Comparison of ENCODE assay signal across 11 cellular contexts in the genomic region with DNA sequence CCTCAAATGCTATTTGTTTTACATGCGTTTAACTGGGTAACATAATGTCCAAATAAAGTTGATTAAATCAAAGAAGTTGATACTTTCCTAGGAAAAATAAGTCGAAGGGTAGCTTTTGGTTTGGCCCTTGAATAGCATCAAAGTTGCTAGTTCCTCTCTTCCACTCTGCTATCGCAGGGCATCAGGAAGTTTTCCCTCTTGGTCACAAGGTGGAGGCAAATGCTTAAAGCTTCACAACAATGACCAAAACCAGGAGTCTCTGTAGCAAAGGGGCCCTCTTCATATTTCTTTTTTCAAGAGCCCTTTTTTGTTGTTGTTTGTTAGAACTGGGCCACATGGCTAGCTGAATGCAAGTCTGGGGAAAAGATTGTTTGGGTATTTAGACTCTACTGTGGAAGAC.
DNase-seq lines count a peak whose midpoint lies in the region.
"Had no signal": no experiment of that assay in that cellular context is flagged by ENCODE, and none has a peak within 500 bp of the region (broad histone marks: within the 10 kb centered on the region; RNA-seq: fewer than 3 reads in every experiment).

No MANE protein-coding gene starts in this region.

- no peak overlapping the region for H2AFZ ChIP-seq in mesenchymal stem cell (ENCODE audit: low read depth, low read length)

- H3K4me3 ChIP-seq in HUES64 (ENCODE audit: low read length) (no peak overlapping the region), mesenchymal stem cell (ENCODE audit: insufficient read depth in 1 of 2, low read depth in 1 of 2, low read length in 2 of 2) (no peak overlapping the region), SJCRH30 (no peak overlapping the region)

- no peaks in the 10 kb centered on the region for H3K79me1 ChIP-seq in mesenchymal stem cell (replicated peaks; ENCODE audit: low read length, poor library complexity, severe bottlenecking)

- WGBS in HUES64: 49% methylated on average over 2 of the region's 3 CpGs
- 80% methylated on average over 2 of the region's 3 CpGs for WGBS in mesenchymal stem cell

- no peak overlapping the region for H3K4me2 ChIP-seq in mesenchymal stem cell (ENCODE audit: low read length, poor library complexity, severe bottlenecking)

- no peak overlapping the region for H3K23ac ChIP-seq in mesenchymal stem cell (ENCODE audit: low read length in 2 of 2)

- H3K27ac ChIP-seq in HUES64 (ENCODE audit: low read depth, low read length): peak overlapping the region; percentile 52
- no peak overlapping the region for H3K27ac ChIP-seq in mesenchymal stem cell (ENCODE audit: low read length, poor library complexity, severe bottlenecking)
- no peak overlapping the region for H3K27ac ChIP-seq in SJCRH30

- H3K4ac ChIP-seq in mesenchymal stem cell (ENCODE audit: low read depth in 1 of 2, low read length in 2 of 2): no peak overlapping the region

- H3K27me3 ChIP-seq in HUES64 (ENCODE audit: insufficient read depth, low read length): no peaks in the 10 kb centered on the region
- no peaks in the 10 kb centered on the region for H3K27me3 ChIP-seq in mesenchymal stem cell (ENCODE audit: control insufficient read depth in 1 of 2, insufficient read depth in 1 of 2, low read length in 2 of 2)
- H3K27me3 ChIP-seq in SJCRH30: no peaks in the 10 kb centered on the region

- H4K91ac ChIP-seq in mesenchymal stem cell (ENCODE audit: low read length): no peak overlapping the region

- no peak overlapping the region for H2AK5ac ChIP-seq in mesenchymal stem cell (ENCODE audit: low read length, severe bottlenecking)

- no peak overlapping the region for H3K18ac ChIP-seq in mesenchymal stem cell (ENCODE audit: low read depth in 1 of 2, low read length in 2 of 2)

- H3K9me3 ChIP-seq in HUES64 (ENCODE audit: insufficient read depth, low read depth, low read length) (no peaks in the 10 kb centered on the region), mesenchymal stem cell (ENCODE audit: control insufficient read depth, low read length) (no peaks in the 10 kb centered on the region), SJCRH30 (replicated peaks) (no peaks in the 10 kb centered on the region)

- H3K9ac ChIP-seq in HUES64 (ENCODE audit: low read depth, low read length) (no peak overlapping the region), mesenchymal stem cell (ENCODE audit: low read length) (no peak overlapping the region)

- no peak overlapping the region for H2BK12ac ChIP-seq in mesenchymal stem cell (ENCODE audit: low read length in 2 of 2)

- peak in 2 of 3 experiments; percentile 15 to 65 for DNase-seq in NCI-H1417 (lab: John Stamatoyannopoulos, UW)
- no peak for DNase-seq in NCI-H1417 treated with DMSO at 0.1 percent for 48 hours (lab: John Stamatoyannopoulos, UW)
- peak; percentile 0 for DNase-seq in amniotic epithelial cell (ENCODE audit: low read depth)
- peak; percentile 9 for DNase-seq in mesenchymal stem cell
- DNase-seq in activated CD8-positive, alpha-beta memory T cell treated with anti-CD3 and anti-CD28 coated beads, Interleukin-2, amount 50 U/mL, for 48 hours: no peak
- DNase-seq in SJCRH30: no peak
- DNase-seq in T1000 (lab: John Stamatoyannopoulos, UW): no peak
- DNase-seq: HCEC 1CT, NCI-H1694 treated with DMSO at 0.1 percent for 48 hours, T-helper 17 cell had no signal

- H3K14ac ChIP-seq in mesenchymal stem cell (ENCODE audit: low read length in 2 of 2): no peak overlapping the region

- no peak overlapping the region for H2BK15ac ChIP-seq in mesenchymal stem cell (ENCODE audit: low read depth, poor library complexity, severe bottlenecking)

- no peak overlapping the region for H2BK5ac ChIP-seq in mesenchymal stem cell (ENCODE audit: low read depth, low read length, poor library complexity, severe bottlenecking)

- H3K36me3 ChIP-seq in HUES64 (ENCODE audit: insufficient read depth, low read length): no peaks in the 10 kb centered on the region
- H3K36me3 ChIP-seq in mesenchymal stem cell (ENCODE audit: control insufficient read depth in 1 of 2, insufficient read depth in 2 of 2, low read depth in 1 of 2, low read length in 2 of 2): no peaks in the 10 kb centered on the region
- no peaks in the 10 kb centered on the region for H3K36me3 ChIP-seq in SJCRH30

- H3K4me1 ChIP-seq in HUES64 (ENCODE audit: insufficient read depth, low read length): peaks cover 11% of the 10 kb centered on the region
- H3K4me1 ChIP-seq in mesenchymal stem cell (ENCODE audit: control insufficient read depth, insufficient read depth, low read depth, low read length): no peaks in the 10 kb centered on the region
- H3K4me1 ChIP-seq in SJCRH30: no peaks in the 10 kb centered on the region

- H4K8ac ChIP-seq in mesenchymal stem cell (ENCODE audit: low read length): no peak overlapping the region

- no peak overlapping the region for H2BK120ac ChIP-seq in mesenchymal stem cell (ENCODE audit: low read depth, low read length)

Comparison
In these comparisons a context has a peak if more than half of its experiments do, and no peak if none do; other contexts are left out.
1. DNase-seq: peak in NCI-H1417 (2 of 3), amniotic epithelial cell (single experiment) and mesenchymal stem cell (single experiment); none in NCI-H1417 treated with DMSO at 0.1 percent for 48 hours (single experiment), activated CD8-positive, alpha-beta memory T cell treated with anti-CD3 and anti-CD28 coated beads, Interleukin-2, amount 50 U/mL, for 48 hours (single experiment), SJCRH30 (0 of 2) and T1000 (single experiment).